In the genomic region with DNA sequence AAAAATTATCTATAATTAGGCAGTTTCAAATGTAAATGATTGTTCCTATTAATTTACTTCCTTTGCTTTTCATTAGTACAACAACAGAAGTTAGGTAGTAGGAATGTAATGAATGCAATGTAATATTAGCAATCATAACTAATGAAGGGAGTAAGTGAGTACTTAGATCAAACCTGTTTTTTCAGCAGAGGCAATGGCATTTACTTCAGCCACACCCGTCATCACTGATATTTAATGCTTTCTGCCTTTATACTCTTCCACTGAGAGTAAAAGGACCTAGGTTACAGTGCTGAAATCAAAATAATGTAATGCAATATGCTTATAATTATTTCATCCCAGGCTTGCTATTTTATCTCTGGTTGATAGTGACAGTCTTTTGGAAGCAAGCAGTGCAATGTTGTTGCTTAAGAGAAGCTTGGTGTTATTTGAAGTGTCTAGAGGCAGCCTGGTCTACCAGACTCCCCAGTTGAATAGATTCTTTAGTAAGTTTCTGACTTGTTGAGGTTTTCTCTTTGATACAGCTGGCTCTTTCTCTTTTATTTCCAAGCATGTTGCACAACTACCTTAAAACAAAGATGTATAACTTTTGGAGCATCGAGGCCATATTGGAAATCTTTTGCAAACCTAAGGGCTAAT, we compare ENCODE assay signal across 15 cellular contexts.
A peak's percentile ranks its signal among the peaks of the same experiment; 100 is the strongest.
DNase-seq lines count a peak whose midpoint lies in the region; ATAC-seq and TF ChIP-seq lines count a peak whose summit lies in the region.
"Had no signal": no experiment of that assay in that cellular context is flagged by ENCODE, and none has a peak within 500 bp of the region (broad histone marks: within the 10 kb centered on the region; RNA-seq: fewer than 3 reads in every experiment).

No MANE protein-coding gene starts in this region.

- intact Hi-C loops in Right ventricle myocardium superior (cut with DNase I) (no loop called here), cardiac septum (cut with DNase I) (no loop called here), right cardiac atrium (cut with DNase I) (no loop called here)

- no peak for TF ChIP-seq CTCF in Peyer's patch (IDR thresholded peaks at IDR 0.05)

- H3K36me3 ChIP-seq in Peyer's patch: no peaks in the 10 kb centered on the region
- H3K36me3 ChIP-seq: BLaER1 treated with 17β-estradiol and CSF1 and Interleukin-3, amounts not matched to agents 10 nM and 100 nM; HAP-1 had no signal

- H3K27me3 ChIP-seq in right cardiac atrium (ENCODE audit: control insufficient read depth, insufficient read depth) (no peaks in the 10 kb centered on the region), Peyer's patch (no peaks in the 10 kb centered on the region)
- H3K27me3 ChIP-seq: BLaER1 treated with 17β-estradiol and CSF1 and Interleukin-3, amounts not matched to agents 10 nM and 100 nM had no signal

- H3K9me3 ChIP-seq in right cardiac atrium (ENCODE audit: control insufficient read depth, low read length): no peaks in the 10 kb centered on the region
- no peaks in the 10 kb centered on the region for H3K9me3 ChIP-seq in Peyer's patch
- H3K9me3 ChIP-seq: BLaER1 treated with 17β-estradiol and CSF1 and Interleukin-3, amounts not matched to agents 10 nM and 100 nM; HAP-1 had no signal

- no peak for DNase-seq in Right ventricle myocardium superior
- no peak for DNase-seq in cardiac septum (ENCODE audit: low spot score)
- DNase-seq in right cardiac atrium: no peak
- DNase-seq in Peyer's patch: no peak
- DNase-seq in NCI-H1105 treated with DMSO at 0.1 percent for 48 hours (lab: John Stamatoyannopoulos, UW): no peak
- DNase-seq: ACHN; CD4-positive, CD25-positive, alpha-beta regulatory T cell; DMS53; GF-D8; GOT3 had no signal

- ATAC-seq in Right ventricle myocardium superior (ENCODE audit: poor library complexity) (peak; percentile 53), esophagus mucosa (peak; percentile 53), right cardiac atrium (peak; percentile 47 to 71), HG03159 (IDR thresholded peaks at IDR 0.05; ENCODE audit: unreplicated experiment) (no peak)
- ATAC-seq: HepG2 had no signal

- H3K27ac ChIP-seq in right cardiac atrium (ENCODE audit: low read length): no peak overlapping the region
- no peak overlapping the region for H3K27ac ChIP-seq in Peyer's patch
- H3K27ac ChIP-seq: BLaER1 treated with 17β-estradiol and CSF1 and Interleukin-3, amounts not matched to agents 10 nM and 100 nM had no signal

- no peak for TF ChIP-seq POLR2A in Peyer's patch (IDR thresholded peaks at IDR 0.05)

- H3K4me3 ChIP-seq in right cardiac atrium (ENCODE audit: low read length) (no peak overlapping the region), Peyer's patch (no peak overlapping the region)
- H3K4me3 ChIP-seq: BLaER1 treated with 17β-estradiol and CSF1 and Interleukin-3, amounts not matched to agents 10 nM and 100 nM; HAP-1 had no signal

- no peaks in the 10 kb centered on the region for H3K4me1 ChIP-seq in right cardiac atrium (ENCODE audit: control insufficient read depth, insufficient read depth, low read length)
- H3K4me1 ChIP-seq in Peyer's patch: no peaks in the 10 kb centered on the region
- H3K4me1 ChIP-seq: BLaER1 treated with 17β-estradiol and CSF1 and Interleukin-3, amounts not matched to agents 10 nM and 100 nM had no signal

- 74% methylated on average over 2 of the region's 2 CpGs for WGBS in right cardiac atrium
